7 cellular contexts compared by ENCODE assay signal in genomic region chr12:39692258-39692853, GRCh38.
DNase-seq lines count a peak whose midpoint lies in the region; ATAC-seq, FAIRE-seq and TF ChIP-seq lines count a peak whose summit lies in the region.

No MANE protein-coding gene starts in this region.

- BruUV-seq in GM12878 (replicated peaks; lab: Mats Ljungman, UMichigan): no TSS peak

- SMC1A ChIA-PET in GM12878 (lab: Charles Lee; ENCODE audit: uncharacterized antibody, unreplicated experiment): interaction anchor here (0.6 to 3.0 kb wide), 17 partner anchors 11 to 375 kb away, joined by 3 to 24 read pairs (median 4); partner anchors contain the start of gene ABCD2

- no peak overlapping the region for H3K4me3 ChIP-seq in GM12878
- no peak overlapping the region for H3K4me3 ChIP-seq in osteoblast (ENCODE audit: insufficient read depth, low read length)

- POLR2A ChIA-PET in GM10248 (lab: Yijun Ruan, JAX) (no interaction called here), GM12878 (lab: Charles Lee) (no interaction called here)

- intact Hi-C loops in GM12878 (cut with micrococcal nuclease; ENCODE audit: unreplicated experiment): loop anchor here (1.0 to 2.0 kb wide), 3 partner anchors 74 to 374 kb away; partner anchors contain the start of gene ABCD2

- DNase-seq in GM10248 (ENCODE audit: extremely low spot score) (peak; percentile 22), GM12878 (ENCODE audit: low read depth, low spot score) (no peak), osteoblast (ENCODE audit: insufficient read length, low spot score, missing footprints) (no peak)
- no peak for DNase-seq in NK-92 treated with Interleukin-12 subunit alpha and Interleukin-12 subunit beta, amount 100 ng/mL, for 24 hours (lab: John Stamatoyannopoulos, UW)

- H2AFZ ChIP-seq in GM12878 (ENCODE audit: control insufficient read depth, low read depth, low read length): no peak overlapping the region
- no peak overlapping the region for H2AFZ ChIP-seq in osteoblast (ENCODE audit: low read length)

- 0 out of 2 replicates have a peak, but pooled peaks have one; percentile 26 for TF ChIP-seq RAD21 in GM12878 (IDR thresholded peaks at IDR 0.05; ENCODE audit: insufficient read depth, low read depth, low read length)

- H3K4me2 ChIP-seq in GM12878 (ENCODE audit: control insufficient read depth, insufficient read depth) (no peak overlapping the region), osteoblast (ENCODE audit: insufficient read depth, low read length) (no peak overlapping the region)

- no peaks in the 10 kb centered on the region for H3K27me3 ChIP-seq in GM12878 (replicated peaks in 1 of 2; ENCODE audit: control insufficient read depth in 2 of 2, insufficient read depth in 2 of 2, low read length in 1 of 2)
- H3K27me3 ChIP-seq in osteoblast (ENCODE audit: insufficient read depth, low read length): no peaks in the 10 kb centered on the region

- no peak for TF ChIP-seq CTCF in GM10248 (IDR thresholded peaks at IDR 0.05; ENCODE audit: control extremely low read depth, extremely low read depth, low read depth, missing control alignments)
- TF ChIP-seq CTCF in GM12878 (IDR thresholded peaks at IDR 0.05 in 2 of 3, conservative IDR thresholded peaks at IDR 0.05 in 1 of 3; ENCODE audit: control insufficient read depth in 2 of 3, extremely low read depth in 1 of 3, insufficient read depth in 1 of 3, low read depth in 3 of 3, low read length in 3 of 3): peak in 1 of 3 experiments; percentile 17; a peak in 2 of 6 replicates
- TF ChIP-seq CTCF in osteoblast (IDR thresholded peaks at IDR 0.05; ENCODE audit: extremely low read depth, low read depth, low read length): peak; percentile 37

- 65% methylated on average over 1 of the region's 1 CpG for WGBS in GM12878 (ENCODE audit: insufficient coverage, insufficient replicate concordance, low lambda C conversion rate, missing lambda C conversion rate)

- H3K36me3 ChIP-seq in GM12878 (ENCODE audit: control insufficient read depth in 2 of 2, insufficient read depth in 2 of 2, low read length in 1 of 2) (no peaks in the 10 kb centered on the region), osteoblast (ENCODE audit: insufficient read depth, low read length) (no peaks in the 10 kb centered on the region)

- no peaks in the 10 kb centered on the region for H3K79me2 ChIP-seq in GM12878 (ENCODE audit: control insufficient read depth, insufficient read depth, low read length)
- no peaks in the 10 kb centered on the region for H3K79me2 ChIP-seq in osteoblast (ENCODE audit: insufficient read depth, low read length)

- RAD21 ChIA-PET in GM12878 (lab: Charles Lee; ENCODE audit: unreplicated experiment): interaction anchor here (0.5 to 2.4 kb wide), 24 partner anchors 9 to 1419 kb away, joined by 3 to 27 read pairs (median 5); partner anchors contain the start of genes ABCD2 and KIF21A

- FAIRE-seq in GM12878 (lab: Jason Lieb, UNC): no peak

- H3K27ac ChIP-seq in GM12878 (ENCODE audit: control insufficient read depth, insufficient read depth) (no peak overlapping the region), osteoblast (ENCODE audit: low read depth, low read length) (no peak overlapping the region)

- H3K9me3 ChIP-seq in GM12878 (replicated peaks; ENCODE audit: control insufficient read depth, insufficient read depth, low read length) (no peaks in the 10 kb centered on the region), osteoblast (ENCODE audit: low read depth, low read length) (no peaks in the 10 kb centered on the region)

- ATAC-seq in HG03378 (IDR thresholded peaks at IDR 0.05; ENCODE audit: unreplicated experiment) (peak; percentile 81), GM12878 (peak; percentile 74), HG03097 (IDR thresholded peaks at IDR 0.05; ENCODE audit: low FRiP score, unreplicated experiment) (no peak), GM18505 (IDR thresholded peaks at IDR 0.05; ENCODE audit: unreplicated experiment) (no peak)

- TF ChIP-seq POLR2A in GM12878 (IDR thresholded peaks at IDR 0.05; ENCODE audit: low read depth, low read length): no peak
- TF ChIP-seq POLR2A in GM18505 (IDR thresholded peaks at IDR 0.05; ENCODE audit: borderline replicate concordance, extremely low read depth, insufficient read depth, insufficient read length): no peak

- no peak overlapping the region for H3K9ac ChIP-seq in GM12878 (ENCODE audit: control insufficient read depth, insufficient read depth, low read length)

- H3K4me1 ChIP-seq in GM12878 (ENCODE audit: control insufficient read depth, insufficient read depth, low read length): no peaks in the 10 kb centered on the region
- H3K4me1 ChIP-seq in osteoblast (ENCODE audit: insufficient read depth, low read length): no peaks in the 10 kb centered on the region

- TF ChIP-seq EP300 in GM12878 (IDR thresholded peaks at IDR 0.05; ENCODE audit: borderline replicate concordance in 1 of 2, control insufficient read depth in 1 of 2, low read depth in 2 of 2, low read length in 2 of 2): no peak

- CTCF ChIA-PET in GM10248 (lab: Yijun Ruan, JAX): interaction anchor here (0.8 to 1.6 kb wide), 5 partner anchors 94 to 385 kb away, joined by 3 to 5 read pairs (median 3); no protein-coding TSS in a partner anchor
- CTCF ChIA-PET in GM12878 (lab: Yijun Ruan, JAX): interaction anchor here (0.7 to 3.0 kb wide), 21 partner anchors 8 to 374 kb away, joined by 3 to 24 read pairs (median 5); partner anchors contain the start of gene ABCD2

- H4K20me1 ChIP-seq in GM12878 (ENCODE audit: control insufficient read depth, insufficient read depth) (no peaks in the 10 kb centered on the region), osteoblast (ENCODE audit: insufficient read depth, low read length) (no peaks in the 10 kb centered on the region)

- in situ Hi-C loops in GM12878 (cut with MboI): no loop called here

TF ChIP-seq in GM12878, 131 proteins besides CTCF, POLR2A, EP300 and RAD21:
- TF ChIP-seq ATF7 (IDR thresholded peaks at IDR 0.05; ENCODE audit: low read depth): 0 out of 2 replicates have a peak, but pooled peaks have one; percentile 13
- peak; percentile 68; the same call in 1 of the 2 replicates for TF ChIP-seq SMC3 (IDR thresholded peaks at IDR 0.05; ENCODE audit: borderline replicate concordance, low read length)
- TF ChIP-seq IRF3 (IDR thresholded peaks at IDR 0.05): no peak

Comparison
In these comparisons a context has a peak if more than half of its experiments do, and no peak if none do; other contexts are left out.
1. ATAC-seq: peak in HG03378 (single experiment) and GM12878 (single experiment); none in HG03097 (single experiment) and GM18505 (single experiment).